9 cellular contexts compared by ENCODE assay signal in genomic region chr9:99445377-99445891, GRCh38.
DNase-seq lines count a peak whose midpoint lies in the region; ATAC-seq and TF ChIP-seq lines count a peak whose summit lies in the region.
"Had no signal": no experiment of that assay in that cellular context is flagged by ENCODE, and none has a peak within 500 bp of the region (broad histone marks: within the 10 kb centered on the region; RNA-seq: fewer than 3 reads in every experiment).

No MANE protein-coding gene starts in this region.

- DNase-seq in CD1c-positive myeloid dendritic cell (ENCODE audit: extremely low spot score) = peak; percentile 51
- peak; percentile 48 for DNase-seq in RKO (ENCODE audit: low spot score)
- peak; percentile 86 for DNase-seq in fibroblast of peridontal ligament (ENCODE audit: extremely low read depth)
- DNase-seq in omental fat pad (ENCODE audit: low spot score) = no peak
- DNase-seq in stimulated activated CD4-positive, alpha-beta T cell treated with anti-CD3 and anti-CD28 coated beads, Interleukin-2, amount 100 ng/mL, for 24 hours = no peak
- DNase-seq in OCI-M2 (lab: John Stamatoyannopoulos, UW; ENCODE audit: unreplicated experiment) = no peak
- DNase-seq: Kasumi-1 had no signal

- TF ChIP-seq CTCF in omental fat pad (IDR thresholded peaks at IDR 0.05) = no peak

- ATAC-seq in omental fat pad (ENCODE audit: low FRiP score) = peak; percentile 89
- ATAC-seq in GM21825 (IDR thresholded peaks at IDR 0.05; ENCODE audit: unreplicated experiment) = no peak
- no peak for ATAC-seq in HG02938 (IDR thresholded peaks at IDR 0.05; ENCODE audit: unreplicated experiment)

Comparison
In these comparisons a context has a peak if more than half of its experiments do, and no peak if none do; other contexts are left out.
1. DNase-seq: peak in CD1c-positive myeloid dendritic cell (single experiment), RKO (single experiment) and fibroblast of peridontal ligament (single experiment); none in omental fat pad (single experiment), stimulated activated CD4-positive, alpha-beta T cell treated with anti-CD3 and anti-CD28 coated beads, Interleukin-2, amount 100 ng/mL, for 24 hours (0 of 2) and OCI-M2 (single experiment).